ENCODE assay signal across 1 cellular context in genomic region chr3:134250717-134251220, GRCh38.
TF ChIP-seq lines count a peak whose summit lies in the region.

RYK (minus strand) TSS chr3:134250859; CDS start chr3:134250654, 205 bp downstream.

TF ChIP-seq in K562, 482 proteins besides CTCF, POLR2A, EP300 and RAD21 (continued from another document and continues in another):
- TF ChIP-seq FOXP4 (CRISPR knock-in tag; IDR thresholded peaks at IDR 0.05; ENCODE audit: borderline replicate concordance): no peak
- TF ChIP-seq HDGF (IDR thresholded peaks at IDR 0.05): no peak
- TF ChIP-seq SNIP1 (IDR thresholded peaks at IDR 0.05; ENCODE audit: low read depth): no peak
- TF ChIP-seq FOXJ3 (CRISPR knock-in tag; IDR thresholded peaks at IDR 0.05): no peak
- peak; percentile 90 for TF ChIP-seq RBFOX2 (IDR thresholded peaks at IDR 0.05; ENCODE audit: low read depth, low read length)
- TF ChIP-seq ZNF316 (IDR thresholded peaks at IDR 0.05): no peak
- TF ChIP-seq TCF3 (CRISPR knock-in tag; IDR thresholded peaks at IDR 0.05): no peak
- TF ChIP-seq THAP12 (CRISPR knock-in tag; IDR thresholded peaks at IDR 0.05): peak; percentile 76; the same call in 1 of the 2 replicates
- no peak for TF ChIP-seq KDM1A (IDR thresholded peaks at IDR 0.05)
- no peak for TF ChIP-seq CC2D1A (IDR thresholded peaks at IDR 0.05)
- no peak for TF ChIP-seq ILK (tag; IDR thresholded peaks at IDR 0.05; ENCODE audit: borderline replicate concordance, low read depth)
- no peak for TF ChIP-seq XRCC3 (IDR thresholded peaks at IDR 0.05)
- no peak for TF ChIP-seq PBX2 (CRISPR knock-in tag; IDR thresholded peaks at IDR 0.05; ENCODE audit: low read depth)
- TF ChIP-seq PBX2 (tag; conservative IDR thresholded peaks at IDR 0.05; ENCODE audit: low read depth): no peak
- TF ChIP-seq SAFB2 (IDR thresholded peaks at IDR 0.05; ENCODE audit: borderline replicate concordance, low read depth, low read length, severe bottlenecking): no peak
- TF ChIP-seq TCF15 (CRISPR knock-in tag; IDR thresholded peaks at IDR 0.05): no peak
- TF ChIP-seq MEIS2 (IDR thresholded peaks at IDR 0.05; ENCODE audit: partially characterized antibody): no peak
- TF ChIP-seq ZNF165 (CRISPR knock-in tag; IDR thresholded peaks at IDR 0.05; ENCODE audit: borderline replicate concordance): no peak
- TF ChIP-seq NFIX (CRISPR knock-in tag; IDR thresholded peaks at IDR 0.05; ENCODE audit: low read depth): no peak
- TF ChIP-seq KLF13 (tag; IDR thresholded peaks at IDR 0.05; ENCODE audit: borderline replicate concordance, low read depth): no peak
- no peak for TF ChIP-seq CHD7 (IDR thresholded peaks at IDR 0.05; ENCODE audit: low read depth, low read length)
- no peak for TF ChIP-seq ATF2 (CRISPR knock-in tag; IDR thresholded peaks at IDR 0.05)
- TF ChIP-seq ZNF695 (CRISPR knock-in tag; IDR thresholded peaks at IDR 0.05): no peak
- peak; percentile 57 for TF ChIP-seq TBP (optimal IDR thresholded peaks at IDR 0.05; ENCODE audit: low read depth, low read length)
- TF ChIP-seq ZNF311 (CRISPR knock-in tag; IDR thresholded peaks at IDR 0.05): no peak
- no peak for TF ChIP-seq MCM7 (IDR thresholded peaks at IDR 0.05)
- no peak for TF ChIP-seq HMG20A (CRISPR knock-in tag; conservative IDR thresholded peaks at IDR 0.05)
- no peak for TF ChIP-seq ZNF79 (CRISPR knock-in tag; IDR thresholded peaks at IDR 0.05; ENCODE audit: low read depth)
- no peak for TF ChIP-seq MCM2 (IDR thresholded peaks at IDR 0.05; ENCODE audit: low read depth)
- TF ChIP-seq ARID3B (CRISPR knock-in tag; IDR thresholded peaks at IDR 0.05; ENCODE audit: borderline replicate concordance): no peak
- no peak for TF ChIP-seq CHD2 (IDR thresholded peaks at IDR 0.05; ENCODE audit: low read depth, low read length)
- no peak for TF ChIP-seq ZEB2 (IDR thresholded peaks at IDR 0.05)
- TF ChIP-seq ZNF23 (CRISPR knock-in tag; IDR thresholded peaks at IDR 0.05): no peak
- TF ChIP-seq MLLT1 (IDR thresholded peaks at IDR 0.05): no peak
- no peak for TF ChIP-seq ESRRA (IDR thresholded peaks at IDR 0.05; ENCODE audit: borderline replicate concordance, low read depth)
- no peak for TF ChIP-seq ZNF586 (CRISPR knock-in tag; conservative IDR thresholded peaks at IDR 0.05)
- no peak for TF ChIP-seq MEF2A (IDR thresholded peaks at IDR 0.05; ENCODE audit: control insufficient read depth, low read depth, low read length)
